ENCODE assay signal across 1 cellular context in genomic region chr3:195101927-195102608, GRCh38.
TF ChIP-seq lines count a peak whose summit lies in the region.

No MANE protein-coding gene starts in this region.

TF ChIP-seq in K562, 482 proteins besides CTCF, POLR2A, EP300 and RAD21 (continued from another document):
- TF ChIP-seq, protein P1, sequence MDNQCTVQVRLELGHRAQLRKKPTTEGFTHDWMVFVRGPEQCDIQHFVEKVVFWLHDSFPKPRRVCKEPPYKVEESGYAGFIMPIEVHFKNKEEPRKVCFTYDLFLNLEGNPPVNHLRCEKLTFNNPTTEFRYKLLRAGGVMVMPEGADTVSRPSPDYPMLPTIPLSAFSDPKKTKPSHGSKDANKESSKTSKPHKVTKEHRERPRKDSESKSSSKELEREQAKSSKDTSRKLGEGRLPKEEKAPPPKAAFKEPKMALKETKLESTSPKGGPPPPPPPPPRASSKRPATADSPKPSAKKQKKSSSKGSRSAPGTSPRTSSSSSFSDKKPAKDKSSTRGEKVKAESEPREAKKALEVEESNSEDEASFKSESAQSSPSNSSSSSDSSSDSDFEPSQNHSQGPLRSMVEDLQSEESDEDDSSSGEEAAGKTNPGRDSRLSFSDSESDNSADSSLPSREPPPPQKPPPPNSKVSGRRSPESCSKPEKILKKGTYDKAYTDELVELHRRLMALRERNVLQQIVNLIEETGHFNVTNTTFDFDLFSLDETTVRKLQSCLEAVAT (IDR thresholded peaks at IDR 0.05): 0 out of 4 replicates have a peak, but pooled peaks of 1 of the 2 experiments have one; percentile 21
- peak in 1 of 2 experiments; percentile 8 for TF ChIP-seq AFF1 (IDR thresholded peaks at IDR 0.05; ENCODE audit: low read depth in 1 of 2, partially characterized antibody in 2 of 2)
- no peak for TF ChIP-seq SIRT6 (IDR thresholded peaks at IDR 0.05; ENCODE audit: low read depth, low read length)
- peak; percentile 96 for TF ChIP-seq ZNF512 (tag; IDR thresholded peaks at IDR 0.05)
- TF ChIP-seq ZNF197 (CRISPR knock-in tag; IDR thresholded peaks at IDR 0.05; ENCODE audit: low read depth): no peak
- TF ChIP-seq ADNP (tag; IDR thresholded peaks at IDR 0.05): peak; percentile 51; the same call in 1 of the 2 replicates
- TF ChIP-seq, protein P2, sequence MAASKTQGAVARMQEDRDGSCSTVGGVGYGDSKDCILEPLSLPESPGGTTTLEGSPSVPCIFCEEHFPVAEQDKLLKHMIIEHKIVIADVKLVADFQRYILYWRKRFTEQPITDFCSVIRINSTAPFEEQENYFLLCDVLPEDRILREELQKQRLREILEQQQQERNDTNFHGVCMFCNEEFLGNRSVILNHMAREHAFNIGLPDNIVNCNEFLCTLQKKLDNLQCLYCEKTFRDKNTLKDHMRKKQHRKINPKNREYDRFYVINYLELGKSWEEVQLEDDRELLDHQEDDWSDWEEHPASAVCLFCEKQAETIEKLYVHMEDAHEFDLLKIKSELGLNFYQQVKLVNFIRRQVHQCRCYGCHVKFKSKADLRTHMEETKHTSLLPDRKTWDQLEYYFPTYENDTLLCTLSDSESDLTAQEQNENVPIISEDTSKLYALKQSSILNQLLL (CRISPR knock-in tag; IDR thresholded peaks at IDR 0.05; ENCODE audit: borderline replicate concordance): no peak
